ENCODE assay signal across 22 cellular contexts in the genomic region with DNA sequence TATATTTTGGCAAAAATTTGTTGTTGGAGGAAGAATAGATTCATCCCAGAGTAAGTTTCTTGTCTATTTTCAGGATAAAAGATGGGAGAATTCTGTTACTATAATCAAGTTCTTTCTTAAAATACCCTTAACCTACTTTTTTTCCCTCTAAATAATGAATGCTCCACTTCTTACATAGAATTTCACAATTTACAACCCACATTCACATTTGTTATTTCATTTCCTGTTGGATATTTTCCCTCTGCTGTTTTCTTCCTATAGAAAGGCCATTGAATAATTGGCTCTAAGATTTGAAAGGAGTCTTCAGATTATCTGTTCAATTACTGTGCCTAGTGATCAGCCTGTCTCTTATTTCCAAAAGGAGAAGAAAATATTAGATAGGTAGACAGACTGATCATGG.
A peak's percentile ranks its signal among the peaks of the same experiment; 100 is the strongest.
DNase-seq lines count a peak whose midpoint lies in the region; ATAC-seq and TF ChIP-seq lines count a peak whose summit lies in the region.
"Had no signal": no experiment of that assay in that cellular context is flagged by ENCODE, and none has a peak within 500 bp of the region (broad histone marks: within the 10 kb centered on the region; RNA-seq: fewer than 3 reads in every experiment).

No MANE protein-coding gene starts in this region.

- peak overlapping the region; percentile 32 for H3K27ac Mint-ChIP-seq in osteocyte (ENCODE audit: unreplicated experiment)
- H3K27ac Mint-ChIP-seq in natural killer cell, result no peak overlapping the region
- H3K27ac Mint-ChIP-seq: CD8-positive, alpha-beta T cell; IgD-negative memory B cell had no signal

- H3K36me3 Mint-ChIP-seq in osteocyte (ENCODE audit: unreplicated experiment) (peaks cover 3% of the 10 kb centered on the region), natural killer cell (no peaks in the 10 kb centered on the region)
- H3K36me3 Mint-ChIP-seq: CD8-positive, alpha-beta T cell had no signal

- peak overlapping the region in 30 of 59 donors; percentile 2 to 62 (median 29) for H3K27ac ChIP-seq in dorsolateral prefrontal cortex
- H3K27ac ChIP-seq: 22Rv1, BLaER1 had no signal

- ATAC-seq in natural killer cell, result no peak
- ATAC-seq: CD8-positive, alpha-beta T cell; PC-3; SK-N-SH treated with all-trans-retinoic acid at 6 μM for 48 hours had no signal

- H3K4me3 Mint-ChIP-seq in osteocyte (ENCODE audit: unreplicated experiment), result no peak overlapping the region
- H3K4me3 Mint-ChIP-seq in natural killer cell, result no peak overlapping the region
- H3K4me3 Mint-ChIP-seq: CD8-positive, alpha-beta T cell; IgD-negative memory B cell had no signal

- peaks cover 39% of the 10 kb centered on the region for H3K4me1 Mint-ChIP-seq in osteocyte (ENCODE audit: unreplicated experiment)
- H3K4me1 Mint-ChIP-seq in natural killer cell, result no peaks in the 10 kb centered on the region
- H3K4me1 Mint-ChIP-seq: IgD-negative memory B cell had no signal

- TF ChIP-seq CTCF in dorsolateral prefrontal cortex (IDR thresholded peaks at IDR 0.05 in 54 of 56, conservative IDR thresholded peaks at IDR 0.05 in 2 of 56; ENCODE audit: low read depth in 1 of 56, partially characterized antibody in 56 of 56) (no peak), osteocyte (IDR thresholded peaks at IDR 0.05) (no peak), natural killer cell (IDR thresholded peaks at IDR 0.05) (no peak)

- intact Hi-C loops in dorsolateral prefrontal cortex (cut with DNase I) (no loop called here), natural killer cell (cut with micrococcal nuclease) (no loop called here)

- no peaks in the 10 kb centered on the region for H3K9me3 Mint-ChIP-seq in osteocyte (ENCODE audit: unreplicated experiment)
- no peaks in the 10 kb centered on the region for H3K9me3 Mint-ChIP-seq in natural killer cell
- H3K9me3 Mint-ChIP-seq: CD8-positive, alpha-beta T cell; IgD-negative memory B cell had no signal

- H3K27me3 Mint-ChIP-seq in osteocyte (ENCODE audit: unreplicated experiment) (no peaks in the 10 kb centered on the region), natural killer cell (ENCODE audit: low read depth in 2 of 2) (peaks cover 0 to 5% of the 10 kb centered on the region in 2 donors)
- H3K27me3 Mint-ChIP-seq: IgD-negative memory B cell had no signal

- no peaks in the 10 kb centered on the region for H3K27me3 ChIP-seq in dorsolateral prefrontal cortex
- H3K27me3 ChIP-seq: BLaER1, MG63 had no signal

- peak; percentile 30 for DNase-seq in DMS53 (lab: John Stamatoyannopoulos, UW)
- DNase-seq in DMS53 treated with DMSO at 0.1 percent for 48 hours (lab: John Stamatoyannopoulos, UW; ENCODE audit: unreplicated experiment), result no peak
- DNase-seq in NCI-H82 (lab: John Stamatoyannopoulos, UW), result peak; percentile 13
- DNase-seq in dorsolateral prefrontal cortex, result no peak
- no peak for DNase-seq in osteocyte (ENCODE audit: extremely low spot score, unreplicated experiment)
- DNase-seq in NCI-H146 treated with DMSO at 0.1 percent for 48 hours (lab: John Stamatoyannopoulos, UW; ENCODE audit: unreplicated experiment), result no peak
- no peak for DNase-seq in natural killer cell
- no peak for DNase-seq in NCI-H1105 (lab: John Stamatoyannopoulos, UW)
- DNase-seq: CD8-positive, alpha-beta T cell; Karpas-422; MG63; NCI-H1048; NCI-H1436 treated with DMSO at 0.1 percent for 48 hours; NCI-H748 treated with DMSO at 0.1 percent for 48 hours; PC-3; RPMI8226; SHP77 treated with DMSO at 0.1 percent for 48 hours had no signal

- no peak overlapping the region for H3K4me3 ChIP-seq in dorsolateral prefrontal cortex
- H3K4me3 ChIP-seq: BLaER1, HAP-1, MG63 had no signal

Comparison
In these comparisons a context has a peak if more than half of its experiments do, and no peak if none do; other contexts are left out.
1. DNase-seq: peak in DMS53 (single experiment) and NCI-H82 (single experiment); none in DMS53 treated with DMSO at 0.1 percent for 48 hours (single experiment), dorsolateral prefrontal cortex (0 of 10), osteocyte (single experiment), NCI-H146 treated with DMSO at 0.1 percent for 48 hours (single experiment), natural killer cell (single experiment) and NCI-H1105 (single experiment).